Comparison of ENCODE assay signal across 8 cellular contexts in genomic region chr17:63082273-63082861, GRCh38.
A peak's percentile ranks its signal among the peaks of the same experiment; 100 is the strongest.
DNase-seq lines count a peak whose midpoint lies in the region; ATAC-seq and TF ChIP-seq lines count a peak whose summit lies in the region.

No MANE protein-coding gene starts in this region.

- intact Hi-C loops in colonic mucosa (cut with DNase I) (loop anchor here (2.0 kb wide), 1 partner anchor 324 kb away; no protein-coding TSS in a partner anchor), stomach (cut with DNase I; ENCODE audit: low total_unique reads) (no loop called here)

- peaks cover 8% of the 10 kb centered on the region for H4K20me1 ChIP-seq in neural cell (ENCODE audit: insufficient read depth)

- peaks cover 33% of the 10 kb centered on the region for H3K79me2 ChIP-seq in neural cell (replicated peaks; ENCODE audit: insufficient read depth, low read length)

- 81 to 96% (median 89%) methylated on average over 2 of the region's 2 CpGs for WGBS in stomach, 5 donors

- H3K27ac ChIP-seq in colonic mucosa (no peak overlapping the region), neural cell (ENCODE audit: low read length) (no peak overlapping the region), stomach (no peak overlapping the region)

- H3K4me3 ChIP-seq in colonic mucosa (no peak overlapping the region), neural cell (ENCODE audit: low read length) (no peak overlapping the region), stomach (no peak overlapping the region)

- peak; percentile 20 for TF ChIP-seq CTCF in colonic mucosa (IDR thresholded peaks at IDR 0.05)
- no peak for TF ChIP-seq CTCF in neural cell (IDR thresholded peaks at IDR 0.05; ENCODE audit: poor library complexity, severe bottlenecking)
- peak in 1 of 7 experiments; percentile 25 for TF ChIP-seq CTCF in stomach (IDR thresholded peaks at IDR 0.05)

- H3K36me3 ChIP-seq in colonic mucosa (no peaks in the 10 kb centered on the region), neural cell (ENCODE audit: insufficient read depth, low read length) (no peaks in the 10 kb centered on the region), stomach (no peaks in the 10 kb centered on the region)

- DNase-seq in ELR (ENCODE audit: low read depth) (peak; percentile 60), MV-4-11 (lab: John Stamatoyannopoulos, UW) (peak; percentile 52), colonic mucosa (no peak), stomach (no peak), ureter (ENCODE audit: low spot score) (no peak), NCI-H1048 (lab: John Stamatoyannopoulos, UW) (no peak)

- peak; percentile 28 for TF ChIP-seq RAD21 in neural cell (conservative IDR thresholded peaks at IDR 0.05)

- H3K27me3 ChIP-seq in colonic mucosa (no peaks in the 10 kb centered on the region), neural cell (ENCODE audit: insufficient read depth, low read depth, low read length) (no peaks in the 10 kb centered on the region), stomach (no peaks in the 10 kb centered on the region)

- TF ChIP-seq EP300 in neural cell (conservative IDR thresholded peaks at IDR 0.05; ENCODE audit: poor library complexity, severe bottlenecking): no peak
- TF ChIP-seq EP300 in stomach (IDR thresholded peaks at IDR 0.05): no peak

- H3K9me3 ChIP-seq in colonic mucosa (no peaks in the 10 kb centered on the region), neural cell (ENCODE audit: low read length) (no peaks in the 10 kb centered on the region), stomach (no peaks in the 10 kb centered on the region)

- no peak for TF ChIP-seq POLR2A in stomach (IDR thresholded peaks at IDR 0.05)

- no peak overlapping the region for H3K9ac ChIP-seq in colonic mucosa (ENCODE audit: low read depth in 2 of 2, low read length in 2 of 2)
- no peak overlapping the region for H3K9ac ChIP-seq in neural cell (ENCODE audit: low read length)

- H2AFZ ChIP-seq in neural cell (ENCODE audit: low read depth, low read length): no peak overlapping the region

- H3K4me1 ChIP-seq in colonic mucosa (no peaks in the 10 kb centered on the region), stomach (peaks cover 0 to 5% (median 2%) of the 10 kb centered on the region in 4 donors)

- H3K4me2 ChIP-seq in neural cell (ENCODE audit: low read length): no peak overlapping the region

- no peak for ATAC-seq in HG03025 (IDR thresholded peaks at IDR 0.05; ENCODE audit: low FRiP score, unreplicated experiment)

- no peaks in the 10 kb centered on the region for H3K9me2 ChIP-seq in neural cell (ENCODE audit: insufficient read depth, low read length)

- no peaks in the 10 kb centered on the region for H3F3A ChIP-seq in neural cell (ENCODE audit: insufficient read depth, low read length, poor library complexity, severe bottlenecking)

TF ChIP-seq in neural cell, 6 proteins besides CTCF, POLR2A, EP300 and RAD21:
- TF ChIP-seq MXI1 (conservative IDR thresholded peaks at IDR 0.05; ENCODE audit: poor library complexity, severe bottlenecking): no peak
- TF ChIP-seq TAF1 (IDR thresholded peaks at IDR 0.05; ENCODE audit: low read depth): no peak
- no peak for TF ChIP-seq EZH2 (IDR thresholded peaks at IDR 0.05; ENCODE audit: borderline replicate concordance, insufficient read depth, low read length, poor library complexity, severe bottlenecking)
- TF ChIP-seq REST (IDR thresholded peaks at IDR 0.05; ENCODE audit: borderline replicate concordance): no peak
- no peak for TF ChIP-seq POLR2AphosphoS5 (IDR thresholded peaks at IDR 0.05)
- no peak for TF ChIP-seq SMC3 (conservative IDR thresholded peaks at IDR 0.05; ENCODE audit: poor library complexity)

Comparison
In these comparisons a context has a peak if more than half of its experiments do, and no peak if none do; other contexts are left out.
1. DNase-seq: peak in ELR (single experiment) and MV-4-11 (single experiment); none in colonic mucosa (single experiment), stomach (single experiment), ureter (single experiment) and NCI-H1048 (single experiment).